1 cellular context compared by ENCODE assay signal in the genomic region with DNA sequence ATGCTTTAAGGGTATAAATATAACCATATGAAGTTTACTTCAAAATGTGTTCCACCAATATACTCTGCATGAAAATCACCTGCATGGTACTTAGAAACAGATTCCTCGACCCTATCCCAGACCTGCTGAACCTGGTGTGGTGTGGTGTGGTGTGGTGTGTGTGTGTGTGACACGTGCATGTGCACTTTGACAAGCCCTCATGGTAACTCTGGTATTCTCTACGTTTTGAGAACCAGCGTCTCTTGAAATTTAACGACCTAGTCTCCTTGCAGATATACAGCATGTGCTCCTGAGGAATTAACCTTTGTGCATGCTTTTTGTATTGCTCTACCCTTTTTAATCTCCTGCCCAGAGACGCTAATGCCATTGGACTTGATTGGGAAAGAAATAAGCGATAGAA.
TF ChIP-seq lines count a peak whose summit lies in the region.

No MANE protein-coding gene starts in this region.

TF ChIP-seq in HepG2, 621 proteins besides CTCF, POLR2A, EP300 and RAD21:
- TF ChIP-seq, protein P1, sequence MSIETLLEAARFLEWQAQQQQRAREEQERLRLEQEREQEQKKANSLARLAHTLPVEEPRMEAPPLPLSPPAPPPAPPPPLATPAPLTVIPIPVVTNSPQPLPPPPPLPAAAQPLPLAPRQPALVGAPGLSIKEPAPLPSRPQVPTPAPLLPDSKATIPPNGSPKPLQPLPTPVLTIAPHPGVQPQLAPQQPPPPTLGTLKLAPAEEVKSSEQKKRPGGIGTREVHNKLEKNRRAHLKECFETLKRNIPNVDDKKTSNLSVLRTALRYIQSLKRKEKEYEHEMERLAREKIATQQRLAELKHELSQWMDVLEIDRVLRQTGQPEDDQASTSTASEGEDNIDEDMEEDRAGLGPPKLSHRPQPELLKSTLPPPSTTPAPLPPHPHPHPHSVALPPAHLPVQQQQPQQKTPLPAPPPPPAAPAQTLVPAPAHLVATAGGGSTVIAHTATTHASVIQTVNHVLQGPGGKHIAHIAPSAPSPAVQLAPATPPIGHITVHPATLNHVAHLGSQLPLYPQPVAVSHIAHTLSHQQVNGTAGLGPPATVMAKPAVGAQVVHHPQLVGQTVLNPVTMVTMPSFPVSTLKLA (IDR thresholded peaks at IDR 0.05) = peak; percentile 53; the same call in 1 of the 2 replicates
- no peak for TF ChIP-seq ZNF558 (CRISPR knock-in tag; IDR thresholded peaks at IDR 0.05; ENCODE audit: borderline replicate concordance)
